Comparison of ENCODE assay signal across 1 cellular context in genomic region chr1:31488528-31488927, GRCh38.
TF ChIP-seq lines count a peak whose summit lies in the region.

No MANE protein-coding gene starts in this region.

TF ChIP-seq in HepG2, 621 proteins besides CTCF, POLR2A, EP300 and RAD21 (continued from another document):
- TF ChIP-seq AFF4 (CRISPR knock-in tag; IDR thresholded peaks at IDR 0.05), result no peak
